ENCODE assay signal across 1 cellular context in genomic region chr10:72260588-72261322, GRCh38.
TF ChIP-seq lines count a peak whose summit lies in the region.

No MANE protein-coding gene starts in this region.

TF ChIP-seq in K562, 482 proteins besides CTCF, POLR2A, EP300 and RAD21 (continued from another document and continues in another):
- TF ChIP-seq ZBTB5 (IDR thresholded peaks at IDR 0.05): peak; percentile 49; the same call in 1 of the 2 replicates
- no peak for TF ChIP-seq ZKSCAN3 (CRISPR knock-in tag; IDR thresholded peaks at IDR 0.05)
- no peak for TF ChIP-seq PCBP2 (IDR thresholded peaks at IDR 0.05; ENCODE audit: low read depth, low read length, poor library complexity, severe bottlenecking)
- no peak for TF ChIP-seq PATZ1 (CRISPR knock-in tag; IDR thresholded peaks at IDR 0.05; ENCODE audit: borderline replicate concordance)
- TF ChIP-seq BCL6 (CRISPR knock-in tag; IDR thresholded peaks at IDR 0.05): no peak
- TF ChIP-seq SP2 (IDR thresholded peaks at IDR 0.05; ENCODE audit: extremely low read depth, low read depth, low read length, poor library complexity, severe bottlenecking): no peak
- TF ChIP-seq E2F4 (CRISPR knock-in tag; IDR thresholded peaks at IDR 0.05; ENCODE audit: low read depth): peak; percentile 55; the same call in 1 of the 2 replicates
- peak; percentile 12 for TF ChIP-seq HLTF (IDR thresholded peaks at IDR 0.05)
- TF ChIP-seq RFX5 (IDR thresholded peaks at IDR 0.05; ENCODE audit: low read depth, low read length): no peak
- TF ChIP-seq ZNF584 (CRISPR knock-in tag; IDR thresholded peaks at IDR 0.05; ENCODE audit: low read depth): no peak
- TF ChIP-seq MAZ (CRISPR knock-in tag; conservative IDR thresholded peaks at IDR 0.05 in 1 of 2, IDR thresholded peaks at IDR 0.05 in 1 of 2): peak; percentile 93 to 97
- TF ChIP-seq NFRKB (IDR thresholded peaks at IDR 0.05; ENCODE audit: low read depth): peak; percentile 95
- TF ChIP-seq NCOA1 (IDR thresholded peaks at IDR 0.05; ENCODE audit: low read depth): peak; percentile 49; the same call in 1 of the 2 replicates
- no peak for TF ChIP-seq ZNF384 (IDR thresholded peaks at IDR 0.05; ENCODE audit: low read depth, low read length)
- peak; percentile 73; the same call in 1 of the 2 replicates for TF ChIP-seq PYGO2 (tag; IDR thresholded peaks at IDR 0.05)
- TF ChIP-seq NFATC3 (IDR thresholded peaks at IDR 0.05): no peak
- TF ChIP-seq RBM25 (IDR thresholded peaks at IDR 0.05; ENCODE audit: low read depth, low read length, severe bottlenecking): no peak
- no peak for TF ChIP-seq HMBOX1 (IDR thresholded peaks at IDR 0.05)
- TF ChIP-seq SETDB1 (IDR thresholded peaks at IDR 0.05; ENCODE audit: low read length): no peak
- no peak for TF ChIP-seq MXI1 (IDR thresholded peaks at IDR 0.05; ENCODE audit: low read depth, low read length)
- TF ChIP-seq ZNF76 (CRISPR knock-in tag; IDR thresholded peaks at IDR 0.05; ENCODE audit: borderline replicate concordance): peak; percentile 57
- no peak for TF ChIP-seq ATF1 (CRISPR knock-in tag; IDR thresholded peaks at IDR 0.05)
- TF ChIP-seq ATF1 (tag; IDR thresholded peaks at IDR 0.05): peak; percentile 84
- peak; percentile 68 for TF ChIP-seq NBN (IDR thresholded peaks at IDR 0.05; ENCODE audit: low read depth)
- peak; percentile 70; the same call in 1 of the 2 replicates for TF ChIP-seq SMARCE1 (IDR thresholded peaks at IDR 0.05)
- peak; percentile 58; the same call in 1 of the 2 replicates for TF ChIP-seq E2F5 (CRISPR knock-in tag; IDR thresholded peaks at IDR 0.05)
- peak; percentile 37; the same call in 1 of the 2 replicates for TF ChIP-seq SMAD3 (CRISPR knock-in tag; conservative IDR thresholded peaks at IDR 0.05)
- TF ChIP-seq ZNF174 (CRISPR knock-in tag; IDR thresholded peaks at IDR 0.05): no peak
- peak; percentile 72 for TF ChIP-seq ARID4B (CRISPR knock-in tag; IDR thresholded peaks at IDR 0.05)
- peak; percentile 88 for TF ChIP-seq FOSL1 (tag; conservative IDR thresholded peaks at IDR 0.05)
- TF ChIP-seq EGR1 (conservative IDR thresholded peaks at IDR 0.05): peak; percentile 58
- no peak for TF ChIP-seq ZNF212 (CRISPR knock-in tag; IDR thresholded peaks at IDR 0.05)
- peak; percentile 46 for TF ChIP-seq CBFA2T3 (IDR thresholded peaks at IDR 0.05)
- no peak for TF ChIP-seq ZFX (CRISPR knock-in tag; IDR thresholded peaks at IDR 0.05)
- TF ChIP-seq FOXM1 (IDR thresholded peaks at IDR 0.05; ENCODE audit: low read depth): no peak
- TF ChIP-seq FOXM1 (CRISPR knock-in tag; IDR thresholded peaks at IDR 0.05; ENCODE audit: low read depth): peak; percentile 86; the same call in 1 of the 2 replicates
- no peak for TF ChIP-seq PHB2 (IDR thresholded peaks at IDR 0.05; ENCODE audit: low read depth)
- TF ChIP-seq AFF4 (CRISPR knock-in tag; IDR thresholded peaks at IDR 0.05): no peak; the same call in 1 of the 2 replicates
- TF ChIP-seq HDGF (IDR thresholded peaks at IDR 0.05): no peak
- no peak for TF ChIP-seq ZFP91 (CRISPR knock-in tag; IDR thresholded peaks at IDR 0.05)
- no peak for TF ChIP-seq ZNF696 (CRISPR knock-in tag; conservative IDR thresholded peaks at IDR 0.05)
- TF ChIP-seq GMEB1 (CRISPR knock-in tag; IDR thresholded peaks at IDR 0.05): peak; percentile 61
- no peak for TF ChIP-seq KLF1 (tag; IDR thresholded peaks at IDR 0.05)
- 0 out of 2 replicates have a peak, but pooled peaks have one; percentile 52 for TF ChIP-seq ZNF75A (CRISPR knock-in tag; IDR thresholded peaks at IDR 0.05)
- TF ChIP-seq RBM34 (IDR thresholded peaks at IDR 0.05; ENCODE audit: borderline replicate concordance, insufficient read depth, low read length): no peak
- no peak for TF ChIP-seq CEBPB (tag; IDR thresholded peaks at IDR 0.05)
